21 cellular contexts compared by ENCODE assay signal in the genomic region with DNA sequence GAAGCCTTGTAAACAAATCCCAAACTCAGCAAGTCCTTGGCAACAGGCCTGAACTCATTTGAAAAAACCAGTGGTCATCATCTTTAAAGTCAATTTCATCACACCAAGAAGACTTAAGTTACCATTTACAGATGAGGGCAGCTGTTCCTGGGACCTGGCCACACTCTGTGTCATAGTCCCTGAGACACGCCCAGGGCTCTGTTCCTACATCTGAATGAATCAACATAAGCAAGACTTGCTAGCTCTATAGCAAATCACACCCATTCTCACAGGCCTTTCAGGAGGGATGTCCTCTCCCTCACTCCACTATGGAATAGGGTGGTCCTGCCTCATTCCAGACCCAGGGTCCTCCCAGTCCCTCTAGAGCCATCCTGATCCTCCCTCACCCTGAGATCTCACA.
DNase-seq lines count a peak whose midpoint lies in the region; ATAC-seq, FAIRE-seq and TF ChIP-seq lines count a peak whose summit lies in the region.
"Had no signal": no experiment of that assay in that cellular context is flagged by ENCODE, and none has a peak within 500 bp of the region (broad histone marks: within the 10 kb centered on the region; RNA-seq: fewer than 3 reads in every experiment).

No MANE protein-coding gene starts in this region.

- H4K20me1 ChIP-seq in HCT116 (ENCODE audit: insufficient read depth) (no peaks in the 10 kb centered on the region), K562 (replicated peaks; ENCODE audit: control insufficient read depth, insufficient read depth, low read length) (no peaks in the 10 kb centered on the region)

- in situ Hi-C loops in K562 (cut with MboI), result no loop called here
- in situ Hi-C loops in HAP-1 (cut with MboI; ENCODE audit: low sequenced_read_pairs), result no loop called here

- POLR2A ChIA-PET in HCT116 (lab: Charles Lee) (no interaction called here), K562 (lab: Yijun Ruan, JAX) (interaction anchor here (0.6 to 0.8 kb wide), 2 partner anchors 54 to 171 kb away, joined by 3 read pairs; no protein-coding TSS in a partner anchor)

- ATAC-seq in HCT116 (peak; percentile 38; the same call in 1 of the 2 replicates), K562 (peak; percentile 81), left ventricle myocardium superior (peak; percentile 66), GM21723 (IDR thresholded peaks at IDR 0.05; ENCODE audit: unreplicated experiment) (no peak)
- ATAC-seq: naive thymus-derived CD4-positive, alpha-beta T cell; SK-N-SH treated with all-trans-retinoic acid at 6 μM for 48 hours; WTC11 had no signal

- intact Hi-C loops in HCT116 (cut with micrococcal nuclease) (no loop called here), K562 (cut with micrococcal nuclease) (no loop called here), left ventricle myocardium superior (cut with micrococcal nuclease) (no loop called here)

- peak; percentile 62 for FAIRE-seq in K562 (lab: Jason Lieb, UNC)
- FAIRE-seq: frontal cortex had no signal

- TF ChIP-seq RAD21 in HCT116 (IDR thresholded peaks at IDR 0.05; ENCODE audit: low read depth) (no peak), K562 (CRISPR knock-in tag; conservative IDR thresholded peaks at IDR 0.05 in 1 of 2, IDR thresholded peaks at IDR 0.05 in 1 of 2) (no peak)

- DNase-seq in A172 (ENCODE audit: low spot score) (peak; percentile 25), HCT116 (ENCODE audit: low read depth, low spot score) (peak; percentile 29), K562 (ENCODE audit: extremely low read depth in 1 of 4, low spot score in 3 of 4) (peak in 2 of 4 experiments; percentile 20 to 33), left ventricle myocardium superior (peak; percentile 51), HAP-1 (ENCODE audit: low spot score in 2 of 2) (no peak), NCI-H526 (lab: John Stamatoyannopoulos, UW) (no peak)
- DNase-seq in activated effector memory CD4-positive, alpha-beta T cell treated with Interleukin-2 at 50 U/mL for 16 hours, result no peak
- DNase-seq: activated CD4-positive, alpha-beta memory T cell treated with anti-CD3 and anti-CD28 coated beads for 36 hours; activated gamma-delta T cell; brain microvascular endothelial cell; CD4-positive, CD25-positive, alpha-beta regulatory T cell; naive thymus-derived CD4-positive, alpha-beta T cell; NCI-H2171 treated with DMSO at 0.1 percent for 48 hours; PC-9; stimulated activated CD4-positive, alpha-beta T cell treated with anti-CD3 and anti-CD28 coated beads, Interleukin-15, amount 100 ng/mL, for 24 hours; T-helper 9 cell had no signal

- H3K4me1 ChIP-seq in HCT116 (ENCODE audit: control insufficient read depth in 1 of 2, insufficient read depth in 2 of 2, low read length in 2 of 2) (no peaks in the 10 kb centered on the region), K562 (replicated peaks in 1 of 2; ENCODE audit: control insufficient read depth in 2 of 2, insufficient read depth in 2 of 2, low read length in 2 of 2) (no peaks in the 10 kb centered on the region), HAP-1 (no peaks in the 10 kb centered on the region)
- H3K4me1 ChIP-seq: suprapubic skin had no signal

- TF ChIP-seq EP300 in K562 (IDR thresholded peaks at IDR 0.05; ENCODE audit: low read length), result no peak

- RAD21 ChIA-PET in HCT116 (lab: Charles Lee; ENCODE audit: low non-redundant PET in 1 of 2, low total read pairs in 2 of 2, uncharacterized antibody in 2 of 2, unreplicated experiment in 2 of 2), result no interaction called here

- BruUV-seq in HCT116 (replicated peaks; lab: Mats Ljungman, UMichigan), result no TSS peak
- no TSS peak for BruUV-seq in K562 (replicated peaks; lab: Mats Ljungman, UMichigan)

- H3K9ac ChIP-seq in HCT116 (ENCODE audit: low read length) (no peak overlapping the region), K562 (ENCODE audit: insufficient read depth in 1 of 2, low read depth in 2 of 2, low read length in 2 of 2) (no peak overlapping the region)

- no peak overlapping the region for H3K4me3 ChIP-seq in HCT116 (replicated peaks in 1 of 2; ENCODE audit: low read depth in 1 of 2, low read length in 2 of 2)
- H3K4me3 ChIP-seq in K562, result no peak overlapping the region
- H3K4me3 ChIP-seq in HAP-1, result no peak overlapping the region
- H3K4me3 ChIP-seq: PC-9, suprapubic skin had no signal

- H2AFZ ChIP-seq in HCT116 (ENCODE audit: low read depth, low read length, poor library complexity, severe bottlenecking) (no peak overlapping the region), K562 (ENCODE audit: low read depth, low read length) (no peak overlapping the region)
- H2AFZ ChIP-seq: PC-9 had no signal

- H3K4me2 ChIP-seq in HCT116 (ENCODE audit: low read length) (no peak overlapping the region), K562 (ENCODE audit: insufficient read depth, low read length) (no peak overlapping the region)
- H3K4me2 ChIP-seq: PC-9 had no signal

- no peaks in the 10 kb centered on the region for H3K9me2 ChIP-seq in HCT116 (ENCODE audit: insufficient read depth)

- H3K9me3 ChIP-seq in HCT116 (ENCODE audit: control insufficient read depth in 1 of 2, insufficient read depth in 1 of 2, low read depth in 1 of 2, low read length in 2 of 2) (no peaks in the 10 kb centered on the region), K562 (replicated peaks; ENCODE audit: control insufficient read depth, insufficient read depth, low read depth, low read length) (no peaks in the 10 kb centered on the region), HAP-1 (no peaks in the 10 kb centered on the region)
- H3K9me3 ChIP-seq: suprapubic skin had no signal

- no peaks in the 10 kb centered on the region for H3K79me2 ChIP-seq in HCT116 (ENCODE audit: insufficient read depth, low read length)
- H3K79me2 ChIP-seq in K562 (ENCODE audit: control insufficient read depth, insufficient read depth, low read length), result no peaks in the 10 kb centered on the region

- no peak for TF ChIP-seq CTCF in HCT116 (IDR thresholded peaks at IDR 0.05 in 2 of 3, conservative IDR thresholded peaks at IDR 0.05 in 1 of 3; ENCODE audit: borderline replicate concordance in 1 of 3, insufficient read depth in 1 of 3, low read depth in 2 of 3, low read length in 2 of 3)
- TF ChIP-seq CTCF in K562 (IDR thresholded peaks at IDR 0.05 in 2 of 3, conservative IDR thresholded peaks at IDR 0.05 in 1 of 3; ENCODE audit: insufficient read depth in 2 of 3, low read depth in 1 of 3, low read length in 3 of 3), result no peak

- CTCF ChIA-PET in HCT116 (lab: Charles Lee) (no interaction called here), K562 (lab: Yijun Ruan, JAX; ENCODE audit: low intra/inter-chr PET ratio) (no interaction called here)

- 0% methylated on average over 1 of the region's 1 CpG for WGBS in K562 (ENCODE audit: insufficient coverage, low coverage, missing lambda C conversion rate)

- no peak overlapping the region for H3K27ac ChIP-seq in HCT116 (ENCODE audit: low read depth, low read length)
- H3K27ac ChIP-seq in K562 (ENCODE audit: extremely low read depth, low read depth, low read length), result no peak overlapping the region
- H3K27ac ChIP-seq: brain microvascular endothelial cell, PC-9, suprapubic skin had no signal

- H3K27me3 ChIP-seq in HCT116 (ENCODE audit: insufficient read depth, low read length), result peaks cover 34% of the 10 kb centered on the region; the same call in 1 of the 2 replicates
- H3K27me3 ChIP-seq in K562 (ENCODE audit: control insufficient read depth in 2 of 2, insufficient read depth in 2 of 2, low read length in 2 of 2), result peaks cover 9 to 62% of the 10 kb centered on the region in 2 experiments; a peak in 4 of 5 replicates
- H3K27me3 ChIP-seq in HAP-1 (ENCODE audit: low read depth), result no peaks in the 10 kb centered on the region
- H3K27me3 ChIP-seq: brain microvascular endothelial cell had no signal

- no peaks in the 10 kb centered on the region for H3K36me3 ChIP-seq in HCT116 (ENCODE audit: control insufficient read depth in 1 of 2, insufficient read depth in 2 of 2, low read length in 2 of 2)
- no peaks in the 10 kb centered on the region for H3K36me3 ChIP-seq in K562 (ENCODE audit: control insufficient read depth, insufficient read depth, low read length)
- H3K36me3 ChIP-seq in HAP-1 (replicated peaks), result no peaks in the 10 kb centered on the region
- H3K36me3 ChIP-seq: brain microvascular endothelial cell, suprapubic skin had no signal

- no peaks in the 10 kb centered on the region for H3K9me1 ChIP-seq in K562 (ENCODE audit: control insufficient read depth, insufficient read depth, low read length)

- TF ChIP-seq POLR2A in HCT116 (IDR thresholded peaks at IDR 0.05; ENCODE audit: borderline replicate concordance, extremely low read depth, insufficient read depth, insufficient read length) (peak; percentile 19), K562 (conservative IDR thresholded peaks at IDR 0.05) (peak; percentile 77)

TF ChIP-seq in K562, 482 proteins besides CTCF, POLR2A, EP300 and RAD21 (continues in another document):
- TF ChIP-seq ETV5 (CRISPR knock-in tag; IDR thresholded peaks at IDR 0.05; ENCODE audit: low read depth) (no peak), CBX1 (IDR thresholded peaks at IDR 0.05; ENCODE audit: low read depth) (peak; percentile 54; the same call in 1 of the 2 replicates), HNRNPL (IDR thresholded peaks at IDR 0.05; ENCODE audit: low read depth, low read length) (no peak), POLR2G (IDR thresholded peaks at IDR 0.05; ENCODE audit: low read depth, low read length) (peak; percentile 37; the same call in 1 of the 2 replicates), RBFOX2 (IDR thresholded peaks at IDR 0.05; ENCODE audit: low read depth, low read length) (peak; percentile 35; the same call in 1 of the 2 replicates), MTA1 (IDR thresholded peaks at IDR 0.05; ENCODE audit: borderline replicate concordance) (no peak), PURB (CRISPR knock-in tag; IDR thresholded peaks at IDR 0.05; ENCODE audit: low read depth) (no peak)
- TF ChIP-seq, protein P1, sequence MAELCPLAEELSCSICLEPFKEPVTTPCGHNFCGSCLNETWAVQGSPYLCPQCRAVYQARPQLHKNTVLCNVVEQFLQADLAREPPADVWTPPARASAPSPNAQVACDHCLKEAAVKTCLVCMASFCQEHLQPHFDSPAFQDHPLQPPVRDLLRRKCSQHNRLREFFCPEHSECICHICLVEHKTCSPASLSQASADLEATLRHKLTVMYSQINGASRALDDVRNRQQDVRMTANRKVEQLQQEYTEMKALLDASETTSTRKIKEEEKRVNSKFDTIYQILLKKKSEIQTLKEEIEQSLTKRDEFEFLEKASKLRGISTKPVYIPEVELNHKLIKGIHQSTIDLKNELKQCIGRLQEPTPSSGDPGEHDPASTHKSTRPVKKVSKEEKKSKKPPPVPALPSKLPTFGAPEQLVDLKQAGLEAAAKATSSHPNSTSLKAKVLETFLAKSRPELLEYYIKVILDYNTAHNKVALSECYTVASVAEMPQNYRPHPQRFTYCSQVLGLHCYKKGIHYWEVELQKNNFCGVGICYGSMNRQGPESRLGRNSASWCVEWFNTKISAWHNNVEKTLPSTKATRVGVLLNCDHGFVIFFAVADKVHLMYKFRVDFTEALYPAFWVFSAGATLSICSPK (IDR thresholded peaks at IDR 0.05; ENCODE audit: borderline replicate concordance), result no peak

Comparison
In these comparisons a context has a peak if more than half of its experiments do, and no peak if none do; other contexts are left out.
1. DNase-seq: peak in A172 (single experiment), HCT116 (single experiment) and left ventricle myocardium superior (single experiment); none in activated effector memory CD4-positive, alpha-beta T cell treated with Interleukin-2 at 50 U/mL for 16 hours (single experiment), HAP-1 (0 of 2) and NCI-H526 (0 of 2).